In the genomic region with DNA sequence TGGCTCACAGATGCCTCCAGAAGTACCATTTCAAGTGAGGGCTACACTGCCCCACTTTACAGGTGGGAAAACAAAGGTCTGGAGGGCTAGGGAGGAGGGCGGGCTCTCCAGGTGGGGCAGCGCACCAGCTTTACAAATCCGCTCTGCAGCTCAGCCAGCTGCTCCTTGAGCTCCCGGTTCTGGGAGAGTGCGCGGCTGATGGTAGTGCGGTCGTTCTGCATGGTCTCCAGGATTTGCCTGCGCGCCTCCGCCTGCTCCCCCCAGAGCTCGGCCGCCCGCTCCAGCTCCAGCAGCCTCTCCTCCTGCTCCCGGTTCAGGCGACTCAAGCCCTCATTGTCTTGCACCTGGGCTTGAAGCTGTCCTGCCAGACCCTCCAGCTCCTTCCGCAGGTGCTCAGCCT, we compare ENCODE assay signal across 29 cellular contexts.
"Had no signal": no experiment of that assay in that cellular context is flagged by ENCODE, and none has a peak within 500 bp of the region (broad histone marks: within the 10 kb centered on the region; RNA-seq: fewer than 3 reads in every experiment).

No MANE protein-coding gene starts in this region.

- H3K27me3 ChIP-seq: adrenal gland, body of pancreas, esophagus muscularis mucosa, foreskin keratinocyte, gastrocnemius medialis had no signal

- H3K4me3 ChIP-seq: adrenal gland, body of pancreas, esophagus muscularis mucosa, gastrocnemius medialis had no signal

- ATAC-seq: activated CD4-positive, alpha-beta T cell treated with anti-CD3 and anti-CD28 coated beads for 36 hours; activated CD8-positive, alpha-beta memory T cell treated with anti-CD3 and anti-CD28 coated beads, Interleukin-2, amount 10 ng/mL, durations not matched to agents 7 days and 5 days; activated CD8-positive, alpha-beta T cell treated with anti-CD3 and anti-CD28 coated beads, Interleukin-2, amount 10 ng/mL, durations not matched to agents 7 days and 5 days; activated naive CD8-positive, alpha-beta T cell treated with anti-CD3 and anti-CD28 coated beads, Interleukin-2, amount 50 U/mL, for 24 hours; body of pancreas; effector memory CD8-positive, alpha-beta T cell; foreskin keratinocyte; gastrocnemius medialis had no signal

- DNase-seq: activated CD4-positive, alpha-beta memory T cell treated with anti-CD3 and anti-CD28 coated beads for 36 hours; activated CD4-positive, alpha-beta T cell treated with anti-CD3 and anti-CD28 coated beads for 36 hours; activated CD4-positive, alpha-beta T cell treated with anti-CD3 and anti-CD28 coated beads, Interleukin-2, amount 10 ng/mL, durations not matched to agents 24 days and 14 days; activated CD4-positive, CD25-positive, alpha-beta regulatory T cell; activated CD4-positive, CD25-positive, alpha-beta regulatory T cell treated with anti-CD3 and anti-CD28 coated beads, Interleukin-2, amount 50 U/mL, for 72 hours; activated CD8-positive, alpha-beta memory T cell treated with anti-CD3 and anti-CD28 coated beads, Interleukin-2, amount 10 ng/mL, durations not matched to agents 7 days and 5 days; activated CD8-positive, alpha-beta memory T cell treated with anti-CD3 and anti-CD28 coated beads, Interleukin-2, amount 50 U/mL, for 4 hours; activated CD8-positive, alpha-beta T cell treated with anti-CD3 and anti-CD28 coated beads, Interleukin-2, amount 10 ng/mL, durations not matched to agents 7 days and 5 days; activated effector memory CD4-positive, alpha-beta T cell treated with anti-CD3 and anti-CD28 coated beads, Interleukin-2, amount 50 U/mL, for 16 hours; activated naive CD4-positive, alpha-beta T cell treated with anti-CD3 and anti-CD28 coated beads for 36 hours; activated naive CD8-positive, alpha-beta T cell treated with anti-CD3 and anti-CD28 coated beads for 36 hours; activated naive CD8-positive, alpha-beta T cell treated with anti-CD3 and anti-CD28 coated beads, Interleukin-2, amount 50 U/mL, for 24 hours; activated T-cell treated with anti-CD3 and anti-CD28 coated beads, Interleukin-2, amount 50 U/mL, for 1 hour; activated T-cell treated with anti-CD3 and anti-CD28 coated beads, Interleukin-2, amount 50 U/mL, for 48 hours; adrenal gland; amygdala; body of pancreas; caudate nucleus; cortex of kidney; dermis blood vessel endothelial cell; effector CD4-positive, alpha-beta T cell; effector memory CD8-positive, alpha-beta T cell; erythroblast; foreskin keratinocyte; gastrocnemius medialis; glutamatergic neuron; T-helper 2 cell had no signal

- H3K9me3 ChIP-seq: adrenal gland, body of pancreas, esophagus muscularis mucosa, gastrocnemius medialis had no signal

- FAIRE-seq: colon had no signal

- H3K4me1 ChIP-seq: adrenal gland, body of pancreas, foreskin keratinocyte, gastrocnemius medialis had no signal

- H3K27ac ChIP-seq: adrenal gland, body of pancreas, esophagus muscularis mucosa, foreskin keratinocyte, gastrocnemius medialis had no signal
